Comparison of ENCODE assay signal across 8 cellular contexts in the genomic region with DNA sequence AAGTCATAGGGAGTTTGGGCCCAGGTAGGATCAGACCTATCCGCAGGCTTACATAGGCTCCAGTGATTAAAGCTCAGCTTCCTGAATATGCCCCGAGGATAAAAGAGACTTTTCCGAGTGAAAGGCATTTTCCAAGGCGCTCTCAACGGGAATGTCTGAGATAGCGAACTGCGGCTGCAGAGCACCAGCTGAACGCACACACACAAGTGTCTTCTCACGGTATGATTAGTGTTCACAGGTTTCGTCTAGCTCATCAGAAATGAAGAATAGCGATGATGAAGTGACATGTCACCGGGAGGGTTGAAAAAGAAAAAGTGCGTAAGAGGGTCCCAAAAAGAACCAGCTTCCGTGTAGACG. TPM values are rescaled to one million over a fixed set of nuclear protein-coding genes. Genes with fewer than 3 reads are reported as not detected.
A peak's percentile ranks its signal among the peaks of the same experiment; 100 is the strongest.
DNase-seq lines count a peak whose midpoint lies in the region; ATAC-seq, FAIRE-seq and TF ChIP-seq lines count a peak whose summit lies in the region.

No MANE protein-coding gene starts in this region.

- H3K4me2 ChIP-seq in A549 (peak overlapping the region; percentile 83), keratinocyte (ENCODE audit: control insufficient read depth, extremely low read depth, insufficient read depth, low read depth, low read length) (peak overlapping the region; percentile 93)

- peak overlapping the region; percentile 90 for H2AFZ ChIP-seq in keratinocyte (ENCODE audit: control insufficient read depth, low read length)

- ATAC-seq in A549 (peak; percentile 11 to 19; a peak in 3 of 6 replicates), GM19025 (IDR thresholded peaks at IDR 0.05; ENCODE audit: low read depth, unreplicated experiment) (peak; percentile 11), HG03342 (IDR thresholded peaks at IDR 0.05; ENCODE audit: unreplicated experiment) (peak; percentile 7), HG02970 (IDR thresholded peaks at IDR 0.05; ENCODE audit: low FRiP score, unreplicated experiment) (no peak), HG03521 (IDR thresholded peaks at IDR 0.05; ENCODE audit: unreplicated experiment) (no peak)

- no peaks in the 10 kb centered on the region for H3K36me3 ChIP-seq in adrenal gland (replicated peaks in 1 of 2)
- no peaks in the 10 kb centered on the region for H3K36me3 ChIP-seq in keratinocyte (ENCODE audit: control insufficient read depth in 2 of 2, extremely low read depth in 1 of 2, insufficient read depth in 2 of 2, low read length in 2 of 2)

- H4K20me1 ChIP-seq in keratinocyte (ENCODE audit: control insufficient read depth, extremely low read depth, insufficient read depth, low read length) = no peaks in the 10 kb centered on the region

- TF ChIP-seq POLR2A in A549 (IDR thresholded peaks at IDR 0.05; ENCODE audit: low read length) (no peak), adrenal gland (IDR thresholded peaks at IDR 0.05) (no peak)

- POLR2A ChIA-PET in A549 (lab: Yijun Ruan, JAX) = interaction anchor here (1.0 to 2.1 kb wide), 4 partner anchors 13 to 211 kb away, joined by 4 to 7 read pairs (median 5); no protein-coding TSS in a partner anchor

- no peak for FAIRE-seq in A549 (lab: Jason Lieb, UNC)
- peak; percentile 17 for FAIRE-seq in keratinocyte (lab: Jason Lieb, UNC)

- peaks cover 23% of the 10 kb centered on the region for H3K4me1 ChIP-seq in A549
- peaks cover 7 to 21% of the 10 kb centered on the region in 2 donors for H3K4me1 ChIP-seq in adrenal gland (replicated peaks in 1 of 2)
- peaks cover 20% of the 10 kb centered on the region for H3K4me1 ChIP-seq in keratinocyte (ENCODE audit: control insufficient read depth, extremely low read depth, insufficient read depth, low read length)

- H3K9me1 ChIP-seq in keratinocyte (ENCODE audit: control insufficient read depth, extremely low read depth, insufficient read depth, low read length) = no peaks in the 10 kb centered on the region

- DNase-seq in A549 (ENCODE audit: low read depth in 1 of 2, low spot score in 1 of 2) (no peak), adrenal gland (peak in 2 of 7 donors; percentile 18 to 25), keratinocyte (ENCODE audit: low read depth, low spot score) (no peak)

- no peak for TF ChIP-seq RAD21 in A549 (conservative IDR thresholded peaks at IDR 0.05 in 1 of 2, IDR thresholded peaks at IDR 0.05 in 1 of 2)

- CTCF ChIA-PET in A549 (lab: Yijun Ruan, JAX) = interaction anchor here (0.6 to 3.8 kb wide), 37 partner anchors 8 to 717 kb away, joined by 3 to 36 read pairs (median 5); no protein-coding TSS in a partner anchor

- WGBS in A549 (ENCODE audit: missing lambda C conversion rate) = 15% methylated on average over 15 of the region's 15 CpGs
- WGBS in adrenal gland, 4 donors = 4 to 7% (median 5%) methylated on average over 13 to 15 of the region's 15 CpGs

- H3K27ac ChIP-seq in A549 = peak overlapping the region; percentile 95 to 96
- peak overlapping the region in 4 of 5 donors; percentile 48 to 89 (median 68) for H3K27ac ChIP-seq in adrenal gland
- peak overlapping the region; percentile 91 for H3K27ac ChIP-seq in keratinocyte (ENCODE audit: control insufficient read depth, insufficient read depth, low read length)
- H3K27ac ChIP-seq in temporal lobe (ENCODE audit: low read depth, low read length) = peak overlapping the region; percentile 51

- intact Hi-C loops in adrenal gland (cut with DNase I) = loop anchor here in 1 of 2 donors (5.0 kb wide), 1 partner anchor 214 kb away; no protein-coding TSS in a partner anchor

- peaks cover 32% of the 10 kb centered on the region for H3K79me2 ChIP-seq in keratinocyte (ENCODE audit: control insufficient read depth, insufficient read depth, low read length)

- TF ChIP-seq EP300 in A549 (IDR thresholded peaks at IDR 0.05) = no peak

- H3K27me3 ChIP-seq in adrenal gland = no peaks in the 10 kb centered on the region
- H3K27me3 ChIP-seq in keratinocyte (ENCODE audit: control insufficient read depth, extremely low read depth, insufficient read depth, low read length) = no peaks in the 10 kb centered on the region

- H3K4me3 ChIP-seq in A549 = peak overlapping the region; percentile 99
- peak overlapping the region; percentile 74 to 93 (median 86) for H3K4me3 ChIP-seq in adrenal gland
- peak overlapping the region; percentile 90 to 98 (median 96) for H3K4me3 ChIP-seq in keratinocyte (ENCODE audit: control insufficient read depth in 2 of 3, extremely low read depth in 1 of 3, insufficient read depth in 2 of 3, low read depth in 1 of 3, low read length in 3 of 3)

- TF ChIP-seq CTCF in A549 (IDR thresholded peaks at IDR 0.05) (no peak), adrenal gland (IDR thresholded peaks at IDR 0.05) (no peak), keratinocyte (optimal IDR thresholded peaks at IDR 0.05 in 1 of 3, IDR thresholded peaks at IDR 0.05 in 1 of 3, conservative IDR thresholded peaks at IDR 0.05 in 1 of 3; ENCODE audit: extremely low read depth in 1 of 3, insufficient read depth in 2 of 3, low read length in 3 of 3) (no peak)

- H3K9me3 ChIP-seq in A549 = no peaks in the 10 kb centered on the region
- H3K9me3 ChIP-seq in adrenal gland (replicated peaks in 1 of 3) = no peaks in the 10 kb centered on the region
- no peaks in the 10 kb centered on the region for H3K9me3 ChIP-seq in keratinocyte (ENCODE audit: control insufficient read depth, low read depth, low read length)

- dilution Hi-C loops in keratinocyte (cut with MboI; ENCODE audit: extremely low pct_ligation_motif_present, low sequenced_read_pairs) = no loop called here

- H3K9ac ChIP-seq in keratinocyte (ENCODE audit: control insufficient read depth, extremely low read depth, insufficient read depth, low read length) = peak overlapping the region; percentile 93

TF ChIP-seq in A549, 52 proteins besides CTCF, POLR2A, EP300 and RAD21:
- TF ChIP-seq RCOR1 (IDR thresholded peaks at IDR 0.05; ENCODE audit: low read depth, low read length) = no peak
- TF ChIP-seq MAFK (IDR thresholded peaks at IDR 0.05; ENCODE audit: partially characterized antibody) = peak; percentile 32

RNA-seq across cellular contexts. Expression of a gene that starts 0.6 kb away (rescaled TPM):
- polyA plus RNA-seq in A549 (2011; rRNA removed) = 11.8 and 16.1 TPM in 2 replicates
- 3.1 and 3.2 TPM in 2 replicates for polyA plus RNA-seq in A549 (2012; cell fraction: cytosol; rRNA removed)
- 1.8 and 3.5 TPM in 2 replicates for polyA plus RNA-seq in A549 (2012; cell fraction: nucleus; rRNA removed)
- polyA plus RNA-seq in A549 (2017; fragmentation: RNase III; extraction: RNeasy Plus Mini Kit Qiagen cat#74134 plus additional on column Dnase treatment) = 9.0 to 11.5 TPM (median 10.8 TPM) in 3 replicates
- polyA minus RNA-seq in A549 (2011; rRNA and poly(A)+ RNA removed) = 12.3 and 14.6 TPM in 2 replicates
- 10 to 100 TPM; 12.0 to 36.2 (median 18.7) TPM for total RNA-seq in adrenal gland
- polyA plus RNA-seq in adrenal gland = 10 to 100 TPM in 2 of 3 donors, 1 to 10 TPM in 1; 9.2 to 13.3 (median 13.0) TPM
- polyA plus RNA-seq in keratinocyte = 13.9 to 18.9 TPM (median 13.9 TPM) in 3 replicates
- polyA plus RNA-seq in keratinocyte (2011; ENCODE audit: low read depth) = 9.6 TPM
- 10.8 and 16.1 TPM in 2 replicates for polyA plus RNA-seq in keratinocyte (2011; cell fraction: cytosol; rRNA removed)
- 23.0 and 24.5 TPM in 2 replicates for polyA plus RNA-seq in keratinocyte (2011; cell fraction: nucleus; rRNA removed)
- polyA plus RNA-seq in keratinocyte (2012; ENCODE audit: low replicate concordance) = 12.9 and 18.1 TPM in 2 replicates
- polyA minus RNA-seq in keratinocyte = 9.4 to 28.2 TPM (median 16.1 TPM) in 3 replicates
- polyA minus RNA-seq in keratinocyte (2011; cell fraction: cytosol; rRNA and poly(A)+ RNA removed) = 12.3 TPM
- 20.3 and 40.6 TPM in 2 replicates for polyA minus RNA-seq in keratinocyte (2011; cell fraction: nucleus; rRNA and poly(A)+ RNA removed)
- 21.1 TPM for total RNA-seq in temporal lobe

Comparison
In these comparisons a context has a peak if more than half of its experiments do, and no peak if none do; other contexts are left out.
1. ATAC-seq: peak in A549 (2 of 2), GM19025 (single experiment) and HG03342 (single experiment); none in HG02970 (single experiment) and HG03521 (single experiment).
2. Peak in every context shown above with its lines, with median percentiles within 50 percentile points of each other: H3K27ac ChIP-seq and H3K4me3 ChIP-seq.